In genomic region chr12:51062631-51063397, GRCh38 we compare ENCODE assay signal across 1 cellular context.
TF ChIP-seq lines count a peak whose summit lies in the region.

No MANE protein-coding gene starts in this region.

TF ChIP-seq in GM23338, 12 proteins besides CTCF, POLR2A, EP300 and RAD21 (continued from another document):
- TF ChIP-seq, protein P1, sequence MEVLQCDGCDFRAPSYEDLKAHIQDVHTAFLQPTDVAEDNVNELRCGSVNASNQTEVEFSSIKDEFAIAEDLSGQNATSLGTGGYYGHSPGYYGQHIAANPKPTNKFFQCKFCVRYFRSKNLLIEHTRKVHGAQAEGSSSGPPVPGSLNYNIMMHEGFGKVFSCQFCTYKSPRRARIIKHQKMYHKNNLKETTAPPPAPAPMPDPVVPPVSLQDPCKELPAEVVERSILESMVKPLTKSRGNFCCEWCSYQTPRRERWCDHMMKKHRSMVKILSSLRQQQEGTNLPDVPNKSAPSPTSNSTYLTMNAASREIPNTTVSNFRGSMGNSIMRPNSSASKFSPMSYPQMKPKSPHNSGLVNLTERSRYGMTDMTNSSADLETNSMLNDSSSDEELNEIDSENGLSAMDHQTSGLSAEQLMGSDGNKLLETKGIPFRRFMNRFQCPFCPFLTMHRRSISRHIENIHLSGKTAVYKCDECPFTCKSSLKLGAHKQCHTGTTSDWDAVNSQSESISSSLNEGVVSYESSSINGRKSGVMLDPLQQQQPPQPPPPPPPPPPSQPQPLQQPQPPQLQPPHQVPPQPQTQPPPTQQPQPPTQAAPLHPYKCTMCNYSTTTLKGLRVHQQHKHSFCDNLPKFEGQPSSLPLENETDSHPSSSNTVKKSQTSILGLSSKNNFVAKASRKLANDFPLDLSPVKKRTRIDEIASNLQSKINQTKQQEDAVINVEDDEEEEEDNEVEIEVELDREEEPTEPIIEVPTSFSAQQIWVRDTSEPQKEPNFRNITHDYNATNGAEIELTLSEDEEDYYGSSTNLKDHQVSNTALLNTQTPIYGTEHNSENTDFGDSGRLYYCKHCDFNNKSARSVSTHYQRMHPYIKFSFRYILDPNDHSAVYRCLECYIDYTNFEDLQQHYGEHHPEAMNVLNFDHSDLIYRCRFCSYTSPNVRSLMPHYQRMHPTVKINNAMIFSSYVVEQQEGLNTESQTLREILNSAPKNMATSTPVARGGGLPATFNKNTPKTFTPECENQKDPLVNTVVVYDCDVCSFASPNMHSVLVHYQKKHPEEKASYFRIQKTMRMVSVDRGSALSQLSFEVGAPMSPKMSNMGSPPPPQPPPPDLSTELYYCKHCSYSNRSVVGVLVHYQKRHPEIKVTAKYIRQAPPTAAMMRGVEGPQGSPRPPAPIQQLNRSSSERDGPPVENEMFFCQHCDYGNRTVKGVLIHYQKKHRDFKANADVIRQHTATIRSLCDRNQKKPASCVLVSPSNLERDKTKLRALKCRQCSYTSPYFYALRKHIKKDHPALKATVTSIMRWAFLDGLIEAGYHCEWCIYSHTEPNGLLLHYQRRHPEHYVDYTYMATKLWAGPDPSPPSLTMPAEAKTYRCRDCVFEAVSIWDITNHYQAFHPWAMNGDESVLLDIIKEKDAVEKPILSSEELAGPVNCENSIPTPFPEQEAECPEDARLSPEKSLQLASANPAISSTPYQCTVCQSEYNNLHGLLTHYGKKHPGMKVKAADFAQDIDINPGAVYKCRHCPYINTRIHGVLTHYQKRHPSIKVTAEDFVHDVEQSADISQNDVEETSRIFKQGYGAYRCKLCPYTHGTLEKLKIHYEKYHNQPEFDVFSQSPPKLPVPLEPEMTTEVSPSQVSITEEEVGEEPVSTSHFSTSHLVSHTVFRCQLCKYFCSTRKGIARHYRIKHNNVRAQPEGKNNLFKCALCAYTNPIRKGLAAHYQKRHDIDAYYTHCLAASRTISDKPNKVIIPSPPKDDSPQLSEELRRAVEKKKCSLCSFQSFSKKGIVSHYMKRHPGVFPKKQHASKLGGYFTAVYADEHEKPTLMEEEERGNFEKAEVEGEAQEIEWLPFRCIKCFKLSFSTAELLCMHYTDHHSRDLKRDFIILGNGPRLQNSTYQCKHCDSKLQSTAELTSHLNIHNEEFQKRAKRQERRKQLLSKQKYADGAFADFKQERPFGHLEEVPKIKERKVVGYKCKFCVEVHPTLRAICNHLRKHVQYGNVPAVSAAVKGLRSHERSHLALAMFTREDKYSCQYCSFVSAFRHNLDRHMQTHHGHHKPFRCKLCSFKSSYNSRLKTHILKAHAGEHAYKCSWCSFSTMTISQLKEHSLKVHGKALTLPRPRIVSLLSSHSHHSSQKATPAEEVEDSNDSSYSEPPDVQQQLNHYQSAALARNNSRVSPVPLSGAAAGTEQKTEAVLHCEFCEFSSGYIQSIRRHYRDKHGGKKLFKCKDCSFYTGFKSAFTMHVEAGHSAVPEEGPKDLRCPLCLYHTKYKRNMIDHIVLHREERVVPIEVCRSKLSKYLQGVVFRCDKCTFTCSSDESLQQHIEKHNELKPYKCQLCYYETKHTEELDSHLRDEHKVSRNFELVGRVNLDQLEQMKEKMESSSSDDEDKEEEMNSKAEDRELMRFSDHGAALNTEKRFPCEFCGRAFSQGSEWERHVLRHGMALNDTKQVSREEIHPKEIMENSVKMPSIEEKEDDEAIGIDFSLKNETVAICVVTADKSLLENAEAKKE (CRISPR knock-in tag; IDR thresholded peaks at IDR 0.05): no peak
- TF ChIP-seq NANOG (IDR thresholded peaks at IDR 0.05; ENCODE audit: borderline replicate concordance) (no peak), POLR2AphosphoS5 (IDR thresholded peaks at IDR 0.05; ENCODE audit: low read depth) (no peak), ZNF114 (CRISPR knock-in tag; IDR thresholded peaks at IDR 0.05) (no peak), EZH2 (IDR thresholded peaks at IDR 0.05; ENCODE audit: low read depth, unreplicated experiment) (no peak), JUNB (IDR thresholded peaks at IDR 0.05; ENCODE audit: unreplicated experiment) (no peak), EZH2phosphoT487 (IDR thresholded peaks at IDR 0.05; ENCODE audit: unreplicated experiment) (no peak), ZNF331 (CRISPR knock-in tag; IDR thresholded peaks at IDR 0.05; ENCODE audit: low read depth) (no peak)
- TF ChIP-seq, protein P2, sequence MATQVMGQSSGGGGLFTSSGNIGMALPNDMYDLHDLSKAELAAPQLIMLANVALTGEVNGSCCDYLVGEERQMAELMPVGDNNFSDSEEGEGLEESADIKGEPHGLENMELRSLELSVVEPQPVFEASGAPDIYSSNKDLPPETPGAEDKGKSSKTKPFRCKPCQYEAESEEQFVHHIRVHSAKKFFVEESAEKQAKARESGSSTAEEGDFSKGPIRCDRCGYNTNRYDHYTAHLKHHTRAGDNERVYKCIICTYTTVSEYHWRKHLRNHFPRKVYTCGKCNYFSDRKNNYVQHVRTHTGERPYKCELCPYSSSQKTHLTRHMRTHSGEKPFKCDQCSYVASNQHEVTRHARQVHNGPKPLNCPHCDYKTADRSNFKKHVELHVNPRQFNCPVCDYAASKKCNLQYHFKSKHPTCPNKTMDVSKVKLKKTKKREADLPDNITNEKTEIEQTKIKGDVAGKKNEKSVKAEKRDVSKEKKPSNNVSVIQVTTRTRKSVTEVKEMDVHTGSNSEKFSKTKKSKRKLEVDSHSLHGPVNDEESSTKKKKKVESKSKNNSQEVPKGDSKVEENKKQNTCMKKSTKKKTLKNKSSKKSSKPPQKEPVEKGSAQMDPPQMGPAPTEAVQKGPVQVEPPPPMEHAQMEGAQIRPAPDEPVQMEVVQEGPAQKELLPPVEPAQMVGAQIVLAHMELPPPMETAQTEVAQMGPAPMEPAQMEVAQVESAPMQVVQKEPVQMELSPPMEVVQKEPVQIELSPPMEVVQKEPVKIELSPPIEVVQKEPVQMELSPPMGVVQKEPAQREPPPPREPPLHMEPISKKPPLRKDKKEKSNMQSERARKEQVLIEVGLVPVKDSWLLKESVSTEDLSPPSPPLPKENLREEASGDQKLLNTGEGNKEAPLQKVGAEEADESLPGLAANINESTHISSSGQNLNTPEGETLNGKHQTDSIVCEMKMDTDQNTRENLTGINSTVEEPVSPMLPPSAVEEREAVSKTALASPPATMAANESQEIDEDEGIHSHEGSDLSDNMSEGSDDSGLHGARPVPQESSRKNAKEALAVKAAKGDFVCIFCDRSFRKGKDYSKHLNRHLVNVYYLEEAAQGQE (IDR thresholded peaks at IDR 0.05; ENCODE audit: unreplicated experiment): no peak
TF ChIP-seq in GM23338: peak in this region for 0.
